19 cellular contexts compared by ENCODE assay signal in the genomic region with DNA sequence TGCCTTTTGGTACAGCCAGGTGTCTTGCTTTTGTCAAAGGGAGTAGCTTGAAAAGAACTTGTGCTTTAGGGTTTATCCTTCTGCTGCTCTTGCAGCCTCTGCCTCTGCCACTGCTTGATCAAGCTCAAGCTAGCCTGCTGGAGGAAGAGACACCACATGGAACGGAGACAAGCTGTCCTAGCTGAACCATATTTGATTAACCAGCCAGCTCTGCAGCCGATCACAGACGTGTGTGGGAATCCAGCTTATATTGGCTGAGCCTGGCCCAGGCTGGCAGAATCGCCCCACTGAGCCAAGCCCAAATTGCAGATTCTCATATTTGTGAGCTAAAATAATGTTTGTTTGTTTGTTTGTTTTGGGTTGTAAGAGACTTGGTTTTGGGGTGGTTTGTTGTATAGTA. TPM values are rescaled to one million over a fixed set of nuclear protein-coding genes. Genes with fewer than 3 reads are reported as not detected.
DNase-seq lines count a peak whose midpoint lies in the region; ATAC-seq, FAIRE-seq and TF ChIP-seq lines count a peak whose summit lies in the region.
"Had no signal": no experiment of that assay in that cellular context is flagged by ENCODE, and none has a peak within 500 bp of the region (broad histone marks: within the 10 kb centered on the region; RNA-seq: fewer than 3 reads in every experiment).

No MANE protein-coding gene starts in this region.

- H3K36me3 ChIP-seq in PC-3 (ENCODE audit: low read depth, low read length) (no peaks in the 10 kb centered on the region), H1 (ENCODE audit: control insufficient read depth in 2 of 4, insufficient read depth in 4 of 4, low read length in 3 of 4) (no peaks in the 10 kb centered on the region), tibial artery (no peaks in the 10 kb centered on the region)
- H3K36me3 ChIP-seq: BLaER1 had no signal

- WGBS in H1 (ENCODE audit: extremely low coverage in 1 of 2, insufficient coverage in 1 of 2, insufficient read length in 1 of 2, insufficient replicate concordance in 2 of 2, low coverage in 1 of 2, low lambda C conversion rate in 2 of 2, missing lambda C conversion rate in 1 of 2), 2 experiments: 85% methylated on average over 4 of the region's 4 CpGs; no CpG with 5 or more reads in 1 of the 2 experiments

- no peak overlapping the region for H2AFZ ChIP-seq in PC-3 (ENCODE audit: low read length)
- H2AFZ ChIP-seq in H1 (ENCODE audit: low read length): no peak overlapping the region

- H3K4me1 ChIP-seq in PC-3 (ENCODE audit: insufficient read depth, low read length) (peaks cover 13% of the 10 kb centered on the region), H1 (replicated peaks in 1 of 4; ENCODE audit: control insufficient read depth in 3 of 4, insufficient read depth in 4 of 4, low read length in 3 of 4) (peaks cover 0 to 4% (median 0%) of the 10 kb centered on the region in 4 experiments; a peak in 2 of 7 replicates), tibial artery (no peaks in the 10 kb centered on the region)
- H3K4me1 ChIP-seq: Caco-2 had no signal

- H3K27ac ChIP-seq in PC-3 (ENCODE audit: low read length): no peak overlapping the region
- no peak overlapping the region for H3K27ac ChIP-seq in H1 (ENCODE audit: low read depth, low read length)
- H3K27ac ChIP-seq in tibial artery: no peak overlapping the region
- H3K27ac ChIP-seq: 22Rv1, BLaER1, C4-2B had no signal

- ATAC-seq in PC-3 (no peak), GM21528 (IDR thresholded peaks at IDR 0.05; ENCODE audit: low FRiP score, unreplicated experiment) (no peak)
- ATAC-seq: CD8-positive, alpha-beta T cell; HCT116 had no signal

- peak; percentile 16 for DNase-seq in NCI-H82 (lab: John Stamatoyannopoulos, UW)
- DNase-seq in NCI-H82 treated with DMSO at 0.1 percent for 48 hours (lab: John Stamatoyannopoulos, UW; ENCODE audit: unreplicated experiment): no peak
- DNase-seq in PC-3: no peak
- DNase-seq in H1 (ENCODE audit: low read depth in 1 of 2, low spot score in 2 of 2): no peak
- no peak for DNase-seq in iPS-NIHi11 (ENCODE audit: low spot score)
- no peak for DNase-seq in tibial artery
- DNase-seq: Caco-2; CD4-positive, CD25-positive, alpha-beta regulatory T cell; CD8-positive, alpha-beta T cell; DMS153; DND-41; H9 had no signal

- H3K9me3 ChIP-seq in PC-3 (ENCODE audit: low read length) (no peaks in the 10 kb centered on the region), H1 (ENCODE audit: insufficient read depth in 2 of 2, low read depth in 1 of 2, low read length in 1 of 2) (no peaks in the 10 kb centered on the region), tibial artery (no peaks in the 10 kb centered on the region)
- H3K9me3 ChIP-seq: BLaER1, Caco-2 had no signal

- H2BK5ac ChIP-seq in H1 (ENCODE audit: low read depth, low read length): no peak overlapping the region

- CTCF ChIA-PET in PC-3 (lab: Charles Lee): no interaction called here
- CTCF ChIA-PET in H1 (lab: Charles Lee; ENCODE audit: partially characterized antibody): interaction anchor here (1.1 to 2.2 kb wide), 3 partner anchors 15 to 248 kb away, joined by 3 to 11 read pairs (median 5); a partner anchor contains a TSS

- TF ChIP-seq POLR2A in H1 (IDR thresholded peaks at IDR 0.05; ENCODE audit: control extremely low read depth in 1 of 2, low read depth in 2 of 2, low read length in 2 of 2): no peak

- H3K79me2 ChIP-seq in PC-3 (ENCODE audit: low read length): no peaks in the 10 kb centered on the region
- no peaks in the 10 kb centered on the region for H3K79me2 ChIP-seq in H1 (ENCODE audit: control insufficient read depth in 1 of 2, insufficient read depth in 2 of 2, low read length in 2 of 2)

- H2AK5ac ChIP-seq in H1 (ENCODE audit: low read depth, low read length): no peak overlapping the region

- H3K9ac ChIP-seq in PC-3 (ENCODE audit: low read length) (no peak overlapping the region), H1 (replicated peaks in 1 of 4; ENCODE audit: extremely low read depth in 1 of 4, low read depth in 3 of 4, low read length in 3 of 4) (no peak overlapping the region)
- H3K9ac ChIP-seq: BLaER1 had no signal

- H3K4ac ChIP-seq in H1 (replicated peaks; ENCODE audit: insufficient read length, low read depth, low read length): no peak overlapping the region

- no peak overlapping the region for H4K91ac ChIP-seq in H1 (replicated peaks; ENCODE audit: insufficient read length, low read length)

- no peak overlapping the region for H3K14ac ChIP-seq in H1 (ENCODE audit: insufficient read length)

- H3K18ac ChIP-seq in H1 (ENCODE audit: extremely low read depth, low read length): no peak overlapping the region

- FAIRE-seq in H1 (lab: Jason Lieb, UNC): no peak
- FAIRE-seq: A204.1, G401.6 had no signal

- no peak overlapping the region for H3K23ac ChIP-seq in H1 (ENCODE audit: insufficient read length)

- no peaks in the 10 kb centered on the region for H3K9me2 ChIP-seq in PC-3 (replicated peaks; ENCODE audit: low read length)

- no peak for TF ChIP-seq RAD21 in H1 (IDR thresholded peaks at IDR 0.05 in 1 of 2, conservative IDR thresholded peaks at IDR 0.05 in 1 of 2; ENCODE audit: low read depth in 2 of 2, low read length in 2 of 2)

- no peak overlapping the region for H2BK20ac ChIP-seq in H1 (ENCODE audit: low read length)

- peak overlapping the region; percentile 56; the same call in 1 of the 2 replicates for H2BK12ac ChIP-seq in H1 (ENCODE audit: low read depth, low read length)

- H3F3A ChIP-seq in PC-3 (ENCODE audit: low read length, unreplicated experiment): no peaks in the 10 kb centered on the region

- no TSS peak for BruUV-seq in PC-3 (replicated peaks; lab: Mats Ljungman, UMichigan)

- POLR2A ChIA-PET in PC-3 (lab: Charles Lee; ENCODE audit: unreplicated experiment) (no interaction called here), H1 (lab: Charles Lee; ENCODE audit: partially characterized antibody) (no interaction called here)

- H3K79me1 ChIP-seq in H1 (ENCODE audit: low read depth, low read length): no peaks in the 10 kb centered on the region

- no peak overlapping the region for H3K56ac ChIP-seq in H1 (replicated peaks; ENCODE audit: insufficient read length, low read depth, low read length)

- H3K23me2 ChIP-seq in H1 (ENCODE audit: low read depth, low read length): no peaks in the 10 kb centered on the region

- H2BK120ac ChIP-seq in H1 (replicated peaks; ENCODE audit: low read depth, low read length): no peak overlapping the region

- H4K5ac ChIP-seq in H1 (ENCODE audit: insufficient read length, low read depth, low read length): no peak overlapping the region

- H4K20me1 ChIP-seq in PC-3 (ENCODE audit: low read length): no peaks in the 10 kb centered on the region
- no peaks in the 10 kb centered on the region for H4K20me1 ChIP-seq in H1 (replicated peaks in 1 of 2; ENCODE audit: control insufficient read depth in 1 of 2, insufficient read depth in 2 of 2, low read length in 2 of 2)
- H4K20me1 ChIP-seq: BLaER1 had no signal

- H3K27me3 ChIP-seq in PC-3 (ENCODE audit: low read length) (no peaks in the 10 kb centered on the region), H1 (replicated peaks in 1 of 4; ENCODE audit: control insufficient read depth in 3 of 4, extremely low read depth in 1 of 4, insufficient read depth in 3 of 4, low read length in 3 of 4) (no peaks in the 10 kb centered on the region), tibial artery (peaks cover 0 to 3% of the 10 kb centered on the region in 2 donors)
- H3K27me3 ChIP-seq: BLaER1 had no signal

- intact Hi-C loops in PC-3 (cut with micrococcal nuclease): no loop called here
- intact Hi-C loops in tibial artery (cut with DNase I; ENCODE audit: low total_unique reads): no loop called here

- TF ChIP-seq EP300 in H1 (IDR thresholded peaks at IDR 0.05; ENCODE audit: borderline replicate concordance in 1 of 2, low read depth in 2 of 2, low read length in 2 of 2): no peak

- no peak overlapping the region for H2BK15ac ChIP-seq in H1 (ENCODE audit: low read length)

- H3K4me3 ChIP-seq in PC-3 (ENCODE audit: low read length) (no peak overlapping the region), H1 (ENCODE audit: extremely low read depth in 1 of 4, insufficient read depth in 2 of 4, low read depth in 3 of 4, low read length in 4 of 4) (no peak overlapping the region), tibial artery (no peak overlapping the region)
- H3K4me3 ChIP-seq: BLaER1 had no signal

- TF ChIP-seq CTCF in PC-3 (conservative IDR thresholded peaks at IDR 0.05; ENCODE audit: low read depth, low read length): no peak
- no peak for TF ChIP-seq CTCF in H1 (IDR thresholded peaks at IDR 0.05; ENCODE audit: control extremely low read depth in 1 of 3, insufficient read depth in 1 of 3, low read depth in 1 of 3, low read length in 3 of 3)
- TF ChIP-seq CTCF in tibial artery (IDR thresholded peaks at IDR 0.05): no peak

- H3K4me2 ChIP-seq in PC-3 (ENCODE audit: low read length) (peak overlapping the region; percentile 23), H1 (ENCODE audit: insufficient read depth in 1 of 2, low read depth in 2 of 2, low read length in 2 of 2) (no peak overlapping the region)
- H3K4me2 ChIP-seq: BLaER1 had no signal

- H4K8ac ChIP-seq in H1 (ENCODE audit: extremely low read depth, insufficient read depth, low read length): no peak overlapping the region

TF ChIP-seq in H1, 55 proteins besides CTCF, POLR2A, EP300 and RAD21:
- TF ChIP-seq NANOG (IDR thresholded peaks at IDR 0.05; ENCODE audit: insufficient read depth, low read depth, low read length, poor library complexity, severe bottlenecking): no peak
- no peak for TF ChIP-seq BACH1 (IDR thresholded peaks at IDR 0.05; ENCODE audit: low read length)
- TF ChIP-seq RXRA (IDR thresholded peaks at IDR 0.05; ENCODE audit: insufficient read depth, low read depth, low read length): no peak
- TF ChIP-seq BCL11A (IDR thresholded peaks at IDR 0.05; ENCODE audit: low read depth in 2 of 2, low read length in 2 of 2): no peak
- TF ChIP-seq RNF2 (IDR thresholded peaks at IDR 0.05; ENCODE audit: borderline replicate concordance, low read depth, low read length, missing control alignments, poor library complexity, severe bottlenecking): no peak
- TF ChIP-seq BRCA1 (IDR thresholded peaks at IDR 0.05; ENCODE audit: low read depth, low read length): no peak
- no peak for TF ChIP-seq SP4 (IDR thresholded peaks at IDR 0.05; ENCODE audit: low read length)
- TF ChIP-seq JUN (IDR thresholded peaks at IDR 0.05; ENCODE audit: low read depth, low read length): no peak
- TF ChIP-seq SIN3A (conservative IDR thresholded peaks at IDR 0.05 in 1 of 2, IDR thresholded peaks at IDR 0.05 in 1 of 2; ENCODE audit: low read depth in 1 of 2, low read length in 2 of 2): no peak
TF ChIP-seq in H1: peak in this region for 0.

RNA-seq across cellular contexts. Expression of a gene that starts 18.7 kb away (rescaled TPM):
- 0.12 and 0.26 TPM in 2 replicates for total RNA-seq in PC-3 (2014; rRNA removed)
- total RNA-seq in H1 (2021; fragmentation: NEBNext Ultra II Directional; extraction: Animal tissue kit (Norgen Biotek cat#: 25700)): 3.6 and 4.0 TPM in 2 replicates
- polyA plus RNA-seq in H1 (2011; rRNA removed): 2.3 and 3.0 TPM in 2 replicates
- polyA plus RNA-seq in H1 (2011; cell fraction: cytosol; rRNA removed): 3.4 TPM
- polyA plus RNA-seq in H1 (2011; cell fraction: nucleus; rRNA removed): 4.2 TPM
- polyA plus RNA-seq in H1 (2012, experiment 1 of 2): 2.6 to 3.5 TPM (median 3.0 TPM) in 4 replicates
- 1.8 TPM for polyA plus RNA-seq in H1 (2012, experiment 2 of 2)
- polyA plus RNA-seq in H1 (2013, experiment 1 of 2): 1.9 TPM
- 1.7 TPM for polyA plus RNA-seq in H1 (2013, experiment 2 of 2)
- polyA minus RNA-seq in H1 (2011; rRNA and poly(A)+ RNA removed): 2.9 and 3.7 TPM in 2 replicates
- 1.5 TPM for polyA minus RNA-seq in H1 (2011; cell fraction: cytosol; rRNA and poly(A)+ RNA removed)
- polyA minus RNA-seq in H1 (2011; cell fraction: nucleus; rRNA and poly(A)+ RNA removed): 7.5 TPM
- total RNA-seq: Caco-2; CD8-positive, alpha-beta T cell had no signal
